Comparison of ENCODE assay signal across 8 cellular contexts in genomic region chr3:9362731-9363530, GRCh38. TPM values are rescaled to one million over a fixed set of nuclear protein-coding genes. Genes with fewer than 3 reads are reported as not detected.
A peak's percentile ranks its signal among the peaks of the same experiment; 100 is the strongest.
DNase-seq lines count a peak whose midpoint lies in the region; ATAC-seq and TF ChIP-seq lines count a peak whose summit lies in the region.

Gene THUMPD3 (plus strand): TSS chr3:9363054. CDS start chr3:9365069, 2,015 bp downstream.

- H3K4me3 ChIP-seq in duodenal mucosa (ENCODE audit: low read depth in 1 of 2, low read length in 2 of 2) (peak within 1 kb of the TSS; percentile 85 to 96), lower leg skin (ENCODE audit: low read depth, poor library complexity, severe bottlenecking) (peak within 1 kb of the TSS; percentile 55)

- peaks cover 7 to 24% of the 10 kb centered on the region in 2 donors for H3K36me3 ChIP-seq in duodenal mucosa (ENCODE audit: control insufficient read depth in 1 of 2, insufficient read depth in 2 of 2, low read length in 2 of 2)

- peak within 1 kb of the TSS; percentile 87 to 91 for H3K9ac ChIP-seq in duodenal mucosa (ENCODE audit: low read depth in 1 of 2, low read length in 2 of 2)

- H3K27ac ChIP-seq in C4-2B = peak within 1 kb of the TSS; percentile 92
- peak within 1 kb of the TSS; percentile 87 for H3K27ac ChIP-seq in duodenal mucosa (ENCODE audit: low read depth, low read length)

- H3K36me3 Mint-ChIP-seq in activated CD4-positive, alpha-beta memory T cell treated with anti-CD3 and anti-CD28 coated beads for 36 hours = peaks cover 29% of the 10 kb centered on the region

- H3K27ac Mint-ChIP-seq in activated CD4-positive, alpha-beta memory T cell treated with anti-CD3 and anti-CD28 coated beads for 36 hours = peak within 1 kb of the TSS; percentile 98

- H3K4me1 ChIP-seq in duodenal mucosa (ENCODE audit: control insufficient read depth in 1 of 2, insufficient read depth in 2 of 2, low read length in 2 of 2) = peaks cover 3 to 5% of the 10 kb centered on the region in 2 donors

- CTCF ChIA-PET in activated CD4-positive, alpha-beta memory T cell treated with anti-CD3 and anti-CD28 coated beads for 36 hours (lab: Charles Lee) = interaction anchor here (0.7 to 3.4 kb wide), 7 partner anchors 10 to 391 kb away, joined by 3 to 43 read pairs (median 4); no protein-coding TSS in a partner anchor

- ATAC-seq in GM19351 (IDR thresholded peaks at IDR 0.05; ENCODE audit: unreplicated experiment) (peak; percentile 99), HG03521 (IDR thresholded peaks at IDR 0.05; ENCODE audit: unreplicated experiment) (peak; percentile 93)

- 1% methylated on average over 43 to 46 of the region's 46 CpGs for WGBS in lower leg skin, 2 donors

- H3K27me3 Mint-ChIP-seq in activated CD4-positive, alpha-beta memory T cell treated with anti-CD3 and anti-CD28 coated beads for 36 hours = no peaks in the 10 kb centered on the region

- peak in 1 of 2 donors; percentile 34 for TF ChIP-seq POLR2A in lower leg skin (IDR thresholded peaks at IDR 0.05)

- H3K4me3 Mint-ChIP-seq in activated CD4-positive, alpha-beta memory T cell treated with anti-CD3 and anti-CD28 coated beads for 36 hours = peak within 1 kb of the TSS; percentile 95

- no peaks in the 10 kb centered on the region for H3K9me3 Mint-ChIP-seq in activated CD4-positive, alpha-beta memory T cell treated with anti-CD3 and anti-CD28 coated beads for 36 hours

- DNase-seq in NCI-H82 treated with DMSO at 0.1 percent for 48 hours (lab: John Stamatoyannopoulos, UW; ENCODE audit: unreplicated experiment) = peak; percentile 42
- DNase-seq in activated CD4-positive, alpha-beta memory T cell treated with anti-CD3 and anti-CD28 coated beads for 36 hours = peak; percentile 96
- DNase-seq in lower leg skin (ENCODE audit: low spot score in 2 of 2) = peak; percentile 78 to 97
- peak; percentile 73 to 88 (median 76) for DNase-seq in stimulated activated CD4-positive, alpha-beta T cell treated with anti-CD3 and anti-CD28 coated beads, TNF-alpha, amount 100 ng/mL, for 1 hour (ENCODE audit: low read depth in 3 of 3, low spot score in 1 of 3)

- intact Hi-C loops in activated CD4-positive, alpha-beta memory T cell treated with anti-CD3 and anti-CD28 coated beads for 36 hours (cut with micrococcal nuclease) = loop anchor here (1.0 to 2.0 kb wide), 3 partner anchors 9 to 368 kb away; partner anchors contain the start of genes BRPF1 and SETD5
- intact Hi-C loops in lower leg skin (cut with DNase I; ENCODE audit: low total_unique reads) = no loop called here

- no peaks in the 10 kb centered on the region for H3K27me3 ChIP-seq in duodenal mucosa (ENCODE audit: control insufficient read depth in 1 of 2, insufficient read depth in 2 of 2, low read length in 2 of 2)

- no peak for TF ChIP-seq CTCF in C4-2B (conservative IDR thresholded peaks at IDR 0.05)
- no peak for TF ChIP-seq CTCF in lower leg skin (IDR thresholded peaks at IDR 0.05)

- no peaks in the 10 kb centered on the region for H3K9me3 ChIP-seq in duodenal mucosa (ENCODE audit: control insufficient read depth in 1 of 2, low read length in 2 of 2)

- peaks cover 21% of the 10 kb centered on the region for H3K4me1 Mint-ChIP-seq in activated CD4-positive, alpha-beta memory T cell treated with anti-CD3 and anti-CD28 coated beads for 36 hours (ENCODE audit: low read depth)

- POLR2A ChIA-PET in activated CD4-positive, alpha-beta memory T cell treated with anti-CD3 and anti-CD28 coated beads for 36 hours (lab: Charles Lee) = interaction anchor here (0.7 to 3.8 kb wide), 17 partner anchors 8 to 664 kb away, joined by 3 to 72 read pairs (median 5); partner anchors contain the start of genes FANCD2, MTMR14, OGG1 and RAD18

RNA-seq across cellular contexts. Expression of gene THUMPD3, which starts in this region (rescaled TPM):
- 10 to 100 TPM; 55.8 to 60.6 TPM for total RNA-seq in activated CD4-positive, alpha-beta memory T cell treated with anti-CD3 and anti-CD28 coated beads for 36 hours
- 10 to 100 TPM; 19.8 to 37.6 (median 27.0) TPM for total RNA-seq in lower leg skin

Comparison
In these comparisons a context has a peak if more than half of its experiments do, and no peak if none do; other contexts are left out.
1. Peak in every context shown above with its lines: DNase-seq, ATAC-seq, H3K4me3 ChIP-seq and H3K27ac ChIP-seq.
2. DNase-seq: peak in every context shown above with its lines; median percentile 96 in activated CD4-positive, alpha-beta memory T cell treated with anti-CD3 and anti-CD28 coated beads for 36 hours; 88 in lower leg skin; 76 in stimulated activated CD4-positive, alpha-beta T cell treated with anti-CD3 and anti-CD28 coated beads, TNF-alpha, amount 100 ng/mL, for 1 hour; 42 in NCI-H82 treated with DMSO at 0.1 percent for 48 hours.